Comparison of ENCODE assay signal across 12 cellular contexts in genomic region chr12:7751941-7752922, GRCh38. TPM values are rescaled to one million over a fixed set of nuclear protein-coding genes. Genes with fewer than 3 reads are reported as not detected.
"Had no signal": no experiment of that assay in that cellular context is flagged by ENCODE, and none has a peak within 500 bp of the region (broad histone marks: within the 10 kb centered on the region; RNA-seq: fewer than 3 reads in every experiment).

No MANE protein-coding gene starts in this region.

RNA-seq across cellular contexts. Expression of gene CLEC4C, which starts 5.1 kb away (rescaled TPM):
- total RNA-seq: activated CD4-positive, alpha-beta memory T cell treated with anti-CD3 and anti-CD28 coated beads for 36 hours; body of pancreas; cardiac muscle cell; fibroblast of lung; heart right ventricle; kidney; lower lobe of right lung; mucosa of descending colon; omental fat pad; right lobe of liver; temporal lobe had no signal
- polyA plus RNA-seq: cardiac muscle cell, fibroblast of lung, heart right ventricle had no signal

RNA-seq across cellular contexts. Expression of gene NANOGNB, which starts 12.8 kb away (rescaled TPM):
- total RNA-seq: activated CD4-positive, alpha-beta memory T cell treated with anti-CD3 and anti-CD28 coated beads for 36 hours; body of pancreas; cardiac muscle cell; fibroblast of lung; heart right ventricle; kidney; lower lobe of right lung; mucosa of descending colon; omental fat pad; right lobe of liver; temporal lobe; uterus had no signal
- polyA plus RNA-seq: cardiac muscle cell, fibroblast of lung, heart right ventricle had no signal

RNA-seq across cellular contexts. Expression of gene NANOG, which starts 37.0 kb away (rescaled TPM):
- total RNA-seq: activated CD4-positive, alpha-beta memory T cell treated with anti-CD3 and anti-CD28 coated beads for 36 hours; fibroblast of lung; lower lobe of right lung; temporal lobe had no signal
- polyA plus RNA-seq: cardiac muscle cell, heart right ventricle had no signal

RNA-seq across cellular contexts. Expression of gene DPPA3, which starts 41.0 kb away (rescaled TPM):
- total RNA-seq: activated CD4-positive, alpha-beta memory T cell treated with anti-CD3 and anti-CD28 coated beads for 36 hours; body of pancreas; cardiac muscle cell; fibroblast of lung; heart right ventricle; kidney; lower lobe of right lung; mucosa of descending colon; omental fat pad; right lobe of liver; temporal lobe; uterus had no signal
- polyA plus RNA-seq: cardiac muscle cell, fibroblast of lung, heart right ventricle had no signal

RNA-seq across cellular contexts. Expression of gene GDF3, which starts 56.7 kb away (rescaled TPM):
- total RNA-seq: activated CD4-positive, alpha-beta memory T cell treated with anti-CD3 and anti-CD28 coated beads for 36 hours; body of pancreas; cardiac muscle cell; fibroblast of lung; mucosa of descending colon; omental fat pad; right lobe of liver; temporal lobe; uterus had no signal
- polyA plus RNA-seq: fibroblast of lung had no signal
